ENCODE assay signal across 8 cellular contexts in the genomic region with DNA sequence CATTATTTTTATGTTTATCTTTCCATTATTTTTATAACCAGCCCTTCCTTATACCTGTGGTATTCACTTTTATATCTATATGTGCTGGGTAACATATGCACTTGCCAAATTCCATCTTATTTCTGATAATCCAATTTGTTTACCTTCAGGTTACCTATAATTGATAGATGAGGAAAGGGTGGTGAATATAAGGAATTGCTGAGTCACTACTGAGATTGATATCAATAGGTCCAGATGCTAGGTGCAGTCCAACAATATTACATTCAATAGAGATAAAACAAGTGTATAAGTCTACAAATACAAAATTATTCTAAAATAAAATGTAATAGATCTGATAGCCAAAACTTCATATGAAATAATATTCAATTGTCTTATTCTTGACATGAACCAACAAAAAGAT.
"Had no signal": no experiment of that assay in that cellular context is flagged by ENCODE, and none has a peak within 500 bp of the region (broad histone marks: within the 10 kb centered on the region; RNA-seq: fewer than 3 reads in every experiment).

No MANE protein-coding gene starts in this region.

- DNase-seq: Karpas-422, KBM-7, KG1 had no signal

- H3K27ac ChIP-seq: HL-60, KMS-11 had no signal

- ATAC-seq: K562 had no signal

- FAIRE-seq: HTR-8/SVneo, K562 had no signal

- H3K27me3 Mint-ChIP-seq: IgD-negative memory B cell had no signal

- H3K4me3 ChIP-seq: K562 had no signal

- H3K4me3 Mint-ChIP-seq: IgD-negative memory B cell had no signal

- H3K27ac Mint-ChIP-seq: IgD-negative memory B cell had no signal

- H3K4me2 ChIP-seq: KMS-11 had no signal

- H3K9ac ChIP-seq: KMS-11 had no signal
